In the genomic region with DNA sequence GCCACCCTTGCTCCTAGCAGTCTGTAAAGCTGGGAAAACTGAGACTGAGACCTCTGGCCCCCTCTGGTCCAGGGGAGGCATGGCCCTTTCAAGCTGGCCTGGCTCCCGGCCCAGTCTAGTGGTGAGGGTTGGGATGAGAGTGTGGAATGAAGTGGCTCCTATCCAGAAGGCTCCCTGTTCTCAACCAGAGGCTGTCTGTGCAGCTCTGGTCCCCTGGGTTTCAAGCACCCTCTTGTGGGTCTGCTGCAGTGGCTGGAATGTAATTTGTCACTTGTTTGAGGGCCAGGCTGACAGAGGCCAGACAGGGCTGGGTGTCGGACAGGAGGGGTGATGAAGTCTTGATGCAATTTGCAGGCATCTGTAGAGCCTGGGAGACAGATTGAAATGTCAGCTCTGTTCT, we compare ENCODE assay signal across 10 cellular contexts.
DNase-seq lines count a peak whose midpoint lies in the region; TF ChIP-seq lines count a peak whose summit lies in the region.
"Had no signal": no experiment of that assay in that cellular context is flagged by ENCODE, and none has a peak within 500 bp of the region (broad histone marks: within the 10 kb centered on the region; RNA-seq: fewer than 3 reads in every experiment).

No MANE protein-coding gene starts in this region.

- DNase-seq in ELR (ENCODE audit: low read depth) (peak; percentile 30), NCI-H226 (peak; percentile 52), fibroblast of mammary gland (ENCODE audit: low read depth) (peak; percentile 41), midbrain (lab: John Stamatoyannopoulos, UW) (peak; percentile 19), NOMO-1 treated with DMSO at 0.1 percent for 48 hours (lab: John Stamatoyannopoulos, UW; ENCODE audit: unreplicated experiment) (no peak), OCI-M2 (lab: John Stamatoyannopoulos, UW; ENCODE audit: unreplicated experiment) (no peak), globus pallidus (ENCODE audit: low spot score) (no peak)
- no peak for DNase-seq in activated CD4-positive, alpha-beta T cell treated with anti-CD3 and anti-CD28 coated beads, Interleukin-2, amount 50 U/mL, for 48 hours

- H3K4me3 ChIP-seq in fibroblast of mammary gland (ENCODE audit: control insufficient read depth, low read depth, low read length): no peak overlapping the region
- H3K4me3 ChIP-seq: SK-N-MC, smooth muscle cell had no signal

- TF ChIP-seq CTCF in fibroblast of mammary gland (conservative IDR thresholded peaks at IDR 0.05; ENCODE audit: control insufficient read depth, insufficient read depth, low read depth, low read length): no peak

Comparison
In these comparisons a context has a peak if more than half of its experiments do, and no peak if none do; other contexts are left out.
1. DNase-seq: peak in ELR (single experiment), NCI-H226 (single experiment), fibroblast of mammary gland (single experiment) and midbrain (single experiment); none in NOMO-1 treated with DMSO at 0.1 percent for 48 hours (single experiment), OCI-M2 (single experiment), activated CD4-positive, alpha-beta T cell treated with anti-CD3 and anti-CD28 coated beads, Interleukin-2, amount 50 U/mL, for 48 hours (0 of 2) and globus pallidus (single experiment).